12 cellular contexts compared by ENCODE assay signal in genomic region chr4:184400891-184401290, GRCh38.
DNase-seq lines count a peak whose midpoint lies in the region; ATAC-seq and TF ChIP-seq lines count a peak whose summit lies in the region.
"Had no signal": no experiment of that assay in that cellular context is flagged by ENCODE, and none has a peak within 500 bp of the region (broad histone marks: within the 10 kb centered on the region; RNA-seq: fewer than 3 reads in every experiment).

No MANE protein-coding gene starts in this region.

- H3K27ac ChIP-seq in HUES64 (ENCODE audit: low read depth, low read length) = peak overlapping the region; percentile 81
- peak overlapping the region; percentile 67 to 93 (median 83) for H3K27ac ChIP-seq in adrenal gland
- peak overlapping the region in 2 of 4 donors; percentile 10 to 46 for H3K27ac ChIP-seq in gastroesophageal sphincter
- peak overlapping the region in 13 of 21 experiments; percentile 8 to 72 (median 37) for H3K27ac ChIP-seq in skin epidermis
- H3K27ac ChIP-seq: suprapubic skin had no signal

- ATAC-seq in gastroesophageal sphincter (peak; percentile 7), HG03342 (IDR thresholded peaks at IDR 0.05; ENCODE audit: unreplicated experiment) (no peak)
- ATAC-seq: mucosa of descending colon had no signal

- no peak overlapping the region for H3K9ac ChIP-seq in HUES64 (ENCODE audit: low read depth, low read length)

- intact Hi-C loops in adrenal gland (cut with DNase I) = loop anchor here in 1 of 2 donors (10.0 kb wide), 1 partner anchor 54 kb away; no protein-coding TSS in a partner anchor

- H3K9me3 ChIP-seq in HUES64 (ENCODE audit: insufficient read depth, low read depth, low read length) (no peaks in the 10 kb centered on the region), adrenal gland (replicated peaks in 1 of 3) (no peaks in the 10 kb centered on the region), gastroesophageal sphincter (no peaks in the 10 kb centered on the region)
- H3K9me3 ChIP-seq: mucosa of descending colon, sigmoid colon, suprapubic skin had no signal

- peaks cover 22% of the 10 kb centered on the region for H3K4me1 ChIP-seq in HUES64 (ENCODE audit: insufficient read depth, low read length)
- peaks cover 28 to 73% of the 10 kb centered on the region in 2 donors for H3K4me1 ChIP-seq in adrenal gland (replicated peaks in 1 of 2)
- H3K4me1 ChIP-seq in gastroesophageal sphincter = peaks cover 0 to 50% (median 0%) of the 10 kb centered on the region in 3 donors

- TF ChIP-seq EP300 in gastroesophageal sphincter (IDR thresholded peaks at IDR 0.05) = no peak

- TF ChIP-seq POLR2A in adrenal gland (IDR thresholded peaks at IDR 0.05) (no peak), gastroesophageal sphincter (IDR thresholded peaks at IDR 0.05) (no peak)

- H3K4me3 ChIP-seq in HUES64 (ENCODE audit: low read length) (no peak overlapping the region), adrenal gland (no peak overlapping the region), gastroesophageal sphincter (no peak overlapping the region), skin epidermis (no peak overlapping the region)
- H3K4me3 ChIP-seq: mucosa of descending colon, sigmoid colon, suprapubic skin had no signal

- no peak for TF ChIP-seq CTCF in adrenal gland (IDR thresholded peaks at IDR 0.05)
- no peak for TF ChIP-seq CTCF in gastroesophageal sphincter (IDR thresholded peaks at IDR 0.05)

- H3K27me3 ChIP-seq in HUES64 (ENCODE audit: insufficient read depth, low read length) (no peaks in the 10 kb centered on the region), adrenal gland (no peaks in the 10 kb centered on the region), gastroesophageal sphincter (no peaks in the 10 kb centered on the region)
- H3K27me3 ChIP-seq: sigmoid colon, suprapubic skin had no signal

- 88% methylated on average over 8 of the region's 8 CpGs for WGBS in HUES64
- 58 to 71% (median 63%) methylated on average over 8 of the region's 8 CpGs for WGBS in adrenal gland, 4 donors
- 87 to 89% methylated on average over 5 to 8 of the region's 8 CpGs for WGBS in gastroesophageal sphincter (ENCODE audit: low coverage in 1 of 2), 2 donors

- H3K36me3 ChIP-seq in HUES64 (ENCODE audit: insufficient read depth, low read length) (peaks cover 35% of the 10 kb centered on the region), adrenal gland (replicated peaks in 1 of 2) (peaks cover 0 to 48% of the 10 kb centered on the region in 2 donors), gastroesophageal sphincter (peaks cover 0 to 97% of the 10 kb centered on the region in 2 donors)

- peak in 1 of 7 donors; percentile 19 for DNase-seq in adrenal gland
- no peak for DNase-seq in NCI-H748 treated with DMSO at 0.1 percent for 48 hours (lab: John Stamatoyannopoulos, UW)
- no peak for DNase-seq in activated CD4-positive, alpha-beta T cell treated with anti-CD3 and anti-CD28 coated beads, Interleukin-2, amount 50 U/mL, for 48 hours
- DNase-seq: activated CD4-positive, CD25-positive, alpha-beta regulatory T cell treated with anti-CD3 and anti-CD28 coated beads, Interleukin-2, amount 50 U/mL, for 72 hours; cerebellar nuclear complex; mucosa of descending colon; sigmoid colon had no signal
